ENCODE assay signal across 16 cellular contexts in the genomic region with DNA sequence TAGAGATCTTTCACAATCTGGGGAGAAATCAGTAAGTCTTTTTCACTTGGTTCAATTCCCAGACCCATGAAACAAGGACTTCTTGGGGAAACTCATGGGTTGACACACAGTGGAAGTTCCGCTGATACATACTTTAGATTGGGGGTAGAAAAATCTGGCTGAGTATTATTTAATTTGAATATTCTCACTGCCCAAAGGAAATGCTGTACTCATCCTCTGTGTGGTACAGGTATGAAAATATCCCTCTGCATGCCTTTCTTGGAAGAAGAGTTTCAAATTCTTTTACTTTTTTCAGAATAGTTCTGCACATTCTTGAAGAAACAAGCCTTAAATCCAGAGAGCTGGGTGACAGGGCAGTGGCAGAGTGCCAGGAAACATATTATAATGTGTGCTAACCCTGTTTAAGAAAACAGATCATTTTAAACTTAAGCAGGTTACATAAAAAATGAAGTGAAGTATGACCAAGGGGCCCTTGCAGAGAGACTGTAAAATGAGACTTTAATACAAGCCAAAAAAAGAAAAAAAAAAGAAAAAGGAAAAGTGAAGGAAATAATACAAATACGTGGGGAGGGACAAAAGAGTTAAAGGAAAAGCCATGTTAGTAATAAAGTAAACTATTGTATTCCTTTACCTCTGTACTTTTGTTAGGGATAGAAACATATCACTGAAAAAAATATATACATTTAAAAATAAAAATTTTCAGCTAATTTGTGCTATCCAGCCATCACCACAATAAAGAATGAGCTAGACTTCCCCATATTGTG.
DNase-seq lines count a peak whose midpoint lies in the region; ATAC-seq, FAIRE-seq and TF ChIP-seq lines count a peak whose summit lies in the region.
"Had no signal": no experiment of that assay in that cellular context is flagged by ENCODE, and none has a peak within 500 bp of the region (broad histone marks: within the 10 kb centered on the region; RNA-seq: fewer than 3 reads in every experiment).

No MANE protein-coding gene starts in this region.

- no peaks in the 10 kb centered on the region for H3F3A ChIP-seq in DOHH2 (ENCODE audit: control insufficient read depth, insufficient read depth)

- no peak overlapping the region for H4K5ac ChIP-seq in H1 (ENCODE audit: insufficient read length, low read depth, low read length)

- H3K9ac ChIP-seq in H1 (replicated peaks in 1 of 4; ENCODE audit: extremely low read depth in 1 of 4, low read depth in 3 of 4, low read length in 3 of 4): no peak overlapping the region

- peaks cover 0 to 3% (median 0%) of the 10 kb centered on the region in 4 donors for H3K4me1 Mint-ChIP-seq in naive thymus-derived CD8-positive, alpha-beta T cell

- no peaks in the 10 kb centered on the region for H3K27me3 ChIP-seq in DOHH2 (ENCODE audit: control insufficient read depth, low read length)
- no peaks in the 10 kb centered on the region for H3K27me3 ChIP-seq in H1 (replicated peaks in 1 of 4; ENCODE audit: control insufficient read depth in 3 of 4, extremely low read depth in 1 of 4, insufficient read depth in 3 of 4, low read length in 3 of 4)
- H3K27me3 ChIP-seq in pancreas: no peaks in the 10 kb centered on the region
- H3K27me3 ChIP-seq: esophagus muscularis mucosa had no signal

- H3K9me2 ChIP-seq in DOHH2 (replicated peaks; ENCODE audit: control insufficient read depth, low read length): no peaks in the 10 kb centered on the region

- H2BK5ac ChIP-seq in H1 (ENCODE audit: low read depth, low read length): no peak overlapping the region

- intact Hi-C loops in lower leg skin (cut with DNase I; ENCODE audit: low total_unique reads): no loop called here
- intact Hi-C loops in pancreas (cut with DNase I): no loop called here

- H2BK12ac ChIP-seq in H1 (ENCODE audit: low read depth, low read length): no peak overlapping the region

- CTCF ChIA-PET in H1 (lab: Charles Lee; ENCODE audit: partially characterized antibody): interaction anchor here (0.6 to 0.7 kb wide), 2 partner anchors 10 to 48 kb away, joined by 3 to 5 read pairs; no protein-coding TSS in a partner anchor

- H3K27ac ChIP-seq in DOHH2 (ENCODE audit: low read depth, low read length) (peak overlapping the region; percentile 31), H1 (ENCODE audit: low read depth, low read length) (no peak overlapping the region), pancreas (no peak overlapping the region)
- H3K27ac ChIP-seq: esophagus muscularis mucosa had no signal

- no peak for TF ChIP-seq RAD21 in H1 (IDR thresholded peaks at IDR 0.05 in 1 of 2, conservative IDR thresholded peaks at IDR 0.05 in 1 of 2; ENCODE audit: low read depth in 2 of 2, low read length in 2 of 2)

- H3K4me3 ChIP-seq in DOHH2 (ENCODE audit: low read length) (peak overlapping the region; percentile 26), H1 (ENCODE audit: extremely low read depth in 1 of 4, insufficient read depth in 2 of 4, low read depth in 3 of 4, low read length in 4 of 4) (no peak overlapping the region), lower leg skin (ENCODE audit: low read depth, poor library complexity, severe bottlenecking) (no peak overlapping the region), pancreas (no peak overlapping the region)
- H3K4me3 ChIP-seq: esophagus muscularis mucosa had no signal

- H3K4me2 ChIP-seq in DOHH2 (ENCODE audit: low read length) (peak overlapping the region; percentile 49), H1 (ENCODE audit: insufficient read depth in 1 of 2, low read depth in 2 of 2, low read length in 2 of 2) (no peak overlapping the region)

- H2AFZ ChIP-seq in H1 (ENCODE audit: low read length): peak overlapping the region; percentile 95; the same call in 1 of the 2 replicates

- FAIRE-seq in H1 (lab: Jason Lieb, UNC): no peak
- FAIRE-seq in pancreas (lab: Jason Lieb, UNC): no peak
- FAIRE-seq: islet of Langerhans had no signal

- H4K8ac ChIP-seq in H1 (ENCODE audit: extremely low read depth, insufficient read depth, low read length): no peak overlapping the region

- H3K79me2 ChIP-seq in DOHH2 (ENCODE audit: control insufficient read depth, low read length) (no peaks in the 10 kb centered on the region), H1 (ENCODE audit: control insufficient read depth in 1 of 2, insufficient read depth in 2 of 2, low read length in 2 of 2) (no peaks in the 10 kb centered on the region)

- no peak overlapping the region for H3K56ac ChIP-seq in H1 (replicated peaks; ENCODE audit: insufficient read length, low read depth, low read length)

- 100% methylated on average over 2 of the region's 2 CpGs; no CpG with 5 or more reads in 1 of the 2 experiments for WGBS in H1 (ENCODE audit: extremely low coverage in 1 of 2, insufficient coverage in 1 of 2, insufficient read length in 1 of 2, insufficient replicate concordance in 2 of 2, low coverage in 1 of 2, low lambda C conversion rate in 2 of 2, missing lambda C conversion rate in 1 of 2), 2 experiments
- 76 to 83% methylated on average over 2 of the region's 2 CpGs for WGBS in lower leg skin, 2 donors
- WGBS in pancreas, 2 donors: 74 to 89% methylated on average over 2 of the region's 2 CpGs

- no peak for TF ChIP-seq POLR2A in H1 (IDR thresholded peaks at IDR 0.05; ENCODE audit: control extremely low read depth in 1 of 2, low read depth in 2 of 2, low read length in 2 of 2)
- TF ChIP-seq POLR2A in lower leg skin (IDR thresholded peaks at IDR 0.05): no peak

- no peak overlapping the region for H4K91ac ChIP-seq in H1 (replicated peaks; ENCODE audit: insufficient read length, low read length)

- peaks cover 0 to 12% (median 3%) of the 10 kb centered on the region in 5 donors for H3K27me3 Mint-ChIP-seq in naive thymus-derived CD8-positive, alpha-beta T cell
- H3K27me3 Mint-ChIP-seq: activated CD8-positive, alpha-beta T cell treated with anti-CD3 and anti-CD28 coated beads for 36 hours had no signal

- H3K36me3 ChIP-seq in DOHH2 (ENCODE audit: control insufficient read depth, low read length) (no peaks in the 10 kb centered on the region; the same call in 1 of the 2 replicates), H1 (ENCODE audit: control insufficient read depth in 2 of 4, insufficient read depth in 4 of 4, low read length in 3 of 4) (no peaks in the 10 kb centered on the region), pancreas (no peaks in the 10 kb centered on the region)
- H3K36me3 ChIP-seq: esophagus muscularis mucosa had no signal

- H4K20me1 ChIP-seq in DOHH2 (ENCODE audit: control insufficient read depth, insufficient read depth, low read depth, low read length) (no peaks in the 10 kb centered on the region), H1 (replicated peaks in 1 of 2; ENCODE audit: control insufficient read depth in 1 of 2, insufficient read depth in 2 of 2, low read length in 2 of 2) (no peaks in the 10 kb centered on the region)

- H3K23me2 ChIP-seq in H1 (ENCODE audit: low read depth, low read length): no peaks in the 10 kb centered on the region

- no peak overlapping the region for H2BK120ac ChIP-seq in H1 (replicated peaks; ENCODE audit: low read depth, low read length)

- H2BK15ac ChIP-seq in H1 (ENCODE audit: low read length): no peak overlapping the region

- peak; percentile 83 for ATAC-seq in omental fat pad (ENCODE audit: low FRiP score)
- no peak for ATAC-seq in naive thymus-derived CD8-positive, alpha-beta T cell
- ATAC-seq in pancreas: no peak
- ATAC-seq: activated CD8-positive, alpha-beta T cell treated with anti-CD3 and anti-CD28 coated beads for 36 hours; CD8-positive, alpha-beta T cell; Panc1 had no signal

- no peaks in the 10 kb centered on the region for H3K9me3 ChIP-seq in DOHH2 (ENCODE audit: control insufficient read depth, insufficient read depth, low read length)
- no peaks in the 10 kb centered on the region for H3K9me3 ChIP-seq in H1 (ENCODE audit: insufficient read depth in 2 of 2, low read depth in 1 of 2, low read length in 1 of 2)
- H3K9me3 ChIP-seq in pancreas: no peaks in the 10 kb centered on the region
- H3K9me3 ChIP-seq: esophagus muscularis mucosa had no signal

- no peak overlapping the region for H3K18ac ChIP-seq in H1 (ENCODE audit: extremely low read depth, low read length)

- H3K14ac ChIP-seq in H1 (ENCODE audit: insufficient read length): no peak overlapping the region

- H3K27ac Mint-ChIP-seq in naive thymus-derived CD8-positive, alpha-beta T cell: no peak overlapping the region
- H3K27ac Mint-ChIP-seq: activated CD8-positive, alpha-beta T cell treated with anti-CD3 and anti-CD28 coated beads for 36 hours; CD8-positive, alpha-beta T cell had no signal

- H3K4me1 ChIP-seq in DOHH2 (ENCODE audit: control insufficient read depth, low read length) (peaks cover 60% of the 10 kb centered on the region), H1 (replicated peaks in 1 of 4; ENCODE audit: control insufficient read depth in 3 of 4, insufficient read depth in 4 of 4, low read length in 3 of 4) (peaks cover 0 to 3% (median 0%) of the 10 kb centered on the region in 4 experiments; a peak in 1 of 7 replicates), pancreas (no peaks in the 10 kb centered on the region)

- TF ChIP-seq EP300 in H1 (IDR thresholded peaks at IDR 0.05; ENCODE audit: borderline replicate concordance in 1 of 2, low read depth in 2 of 2, low read length in 2 of 2): no peak

- peaks cover 0 to 2% (median 0%) of the 10 kb centered on the region in 9 donors for H3K9me3 Mint-ChIP-seq in naive thymus-derived CD8-positive, alpha-beta T cell
- H3K9me3 Mint-ChIP-seq: activated CD8-positive, alpha-beta T cell treated with anti-CD3 and anti-CD28 coated beads for 36 hours; CD8-positive, alpha-beta T cell had no signal

- no peak overlapping the region for H2BK20ac ChIP-seq in H1 (ENCODE audit: low read length)

- no peak overlapping the region for H3K4me3 Mint-ChIP-seq in naive thymus-derived CD8-positive, alpha-beta T cell
- H3K4me3 Mint-ChIP-seq: activated CD8-positive, alpha-beta T cell treated with anti-CD3 and anti-CD28 coated beads for 36 hours; CD8-positive, alpha-beta T cell had no signal

- no peak overlapping the region for H3K4ac ChIP-seq in H1 (replicated peaks; ENCODE audit: insufficient read length, low read depth, low read length)

- POLR2A ChIA-PET in H1 (lab: Charles Lee; ENCODE audit: partially characterized antibody): no interaction called here
- POLR2A ChIA-PET in naive thymus-derived CD8-positive, alpha-beta T cell (lab: Charles Lee): no interaction called here

- H2AK5ac ChIP-seq in H1 (ENCODE audit: low read depth, low read length): no peak overlapping the region

- H3K23ac ChIP-seq in H1 (ENCODE audit: insufficient read length): no peak overlapping the region

- no peak for TF ChIP-seq CTCF in DOHH2 (IDR thresholded peaks at IDR 0.05; ENCODE audit: low read depth, low read length, poor library complexity, severe bottlenecking)
- TF ChIP-seq CTCF in H1 (IDR thresholded peaks at IDR 0.05; ENCODE audit: control extremely low read depth in 1 of 3, insufficient read depth in 1 of 3, low read depth in 1 of 3, low read length in 3 of 3): no peak
- no peak for TF ChIP-seq CTCF in omental fat pad (IDR thresholded peaks at IDR 0.05)
- TF ChIP-seq CTCF in lower leg skin (IDR thresholded peaks at IDR 0.05): no peak
- no peak for TF ChIP-seq CTCF in pancreas (IDR thresholded peaks at IDR 0.05)

- H3K36me3 Mint-ChIP-seq in naive thymus-derived CD8-positive, alpha-beta T cell: peaks cover 0 to 5% (median 0%) of the 10 kb centered on the region in 3 donors
- H3K36me3 Mint-ChIP-seq: CD8-positive, alpha-beta T cell had no signal

- no peaks in the 10 kb centered on the region for H3K79me1 ChIP-seq in H1 (ENCODE audit: low read depth, low read length)

- DNase-seq in NCI-H69 (lab: John Stamatoyannopoulos, UW) (peak; percentile 40), H1 (ENCODE audit: low read depth in 1 of 2, low spot score in 2 of 2) (no peak), omental fat pad (ENCODE audit: low spot score) (no peak), lower leg skin (ENCODE audit: low spot score in 2 of 2) (no peak), pancreas (no peak), NCI-H2171 (lab: John Stamatoyannopoulos, UW) (no peak)
- no peak for DNase-seq in naive thymus-derived CD8-positive, alpha-beta T cell
- DNase-seq: activated CD8-positive, alpha-beta T cell treated with anti-CD3 and anti-CD28 coated beads for 36 hours; CD8-positive, alpha-beta T cell; cerebellar nuclear complex; NCI-H1092; NCI-H2227 treated with DMSO at 0.1 percent for 48 hours had no signal
